8 cellular contexts compared by ENCODE assay signal in the genomic region with DNA sequence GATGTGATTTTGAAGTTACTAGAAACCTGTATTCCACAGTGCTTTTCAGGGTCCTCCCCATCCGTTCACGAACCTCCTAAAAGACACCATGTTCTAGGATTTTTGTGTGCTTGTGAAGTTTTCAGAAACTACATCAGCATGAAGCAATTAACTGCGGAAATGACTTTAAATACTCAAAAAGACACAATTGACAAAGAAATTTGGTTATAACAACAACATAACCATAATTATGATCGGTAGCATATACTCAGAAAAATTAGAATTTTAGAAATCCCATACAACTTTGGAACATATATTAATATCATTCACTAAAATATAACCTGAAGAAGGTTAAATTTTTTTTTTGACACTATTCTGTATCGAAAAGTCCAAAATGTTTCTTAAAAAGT. TPM values are rescaled to one million over a fixed set of nuclear protein-coding genes. Genes with fewer than 3 reads are reported as not detected.
DNase-seq lines count a peak whose midpoint lies in the region; ATAC-seq and TF ChIP-seq lines count a peak whose summit lies in the region.

No MANE protein-coding gene starts in this region.

- RAD21 ChIA-PET in HCT116 (lab: Charles Lee; ENCODE audit: low non-redundant PET in 1 of 2, low total read pairs in 2 of 2, uncharacterized antibody in 2 of 2, unreplicated experiment in 2 of 2): no interaction called here

- H3K79me2 ChIP-seq in HCT116 (ENCODE audit: insufficient read depth, low read length) (no peaks in the 10 kb centered on the region), hepatocyte (no peaks in the 10 kb centered on the region), smooth muscle cell (ENCODE audit: low read depth) (no peaks in the 10 kb centered on the region)

- TF ChIP-seq CTCF in HCT116 (IDR thresholded peaks at IDR 0.05 in 2 of 3, conservative IDR thresholded peaks at IDR 0.05 in 1 of 3; ENCODE audit: borderline replicate concordance in 1 of 3, insufficient read depth in 1 of 3, low read depth in 2 of 3, low read length in 2 of 3) (no peak), hepatocyte (IDR thresholded peaks at IDR 0.05; ENCODE audit: poor library complexity) (no peak), smooth muscle cell (IDR thresholded peaks at IDR 0.05; ENCODE audit: borderline replicate concordance, insufficient read depth, poor library complexity, severe bottlenecking) (no peak)
- no peak for TF ChIP-seq CTCF in activated CD8-positive, alpha-beta T cell treated with anti-CD3 and anti-CD28 coated beads for 36 hours (IDR thresholded peaks at IDR 0.05)

- TF ChIP-seq RAD21 in HCT116 (IDR thresholded peaks at IDR 0.05; ENCODE audit: low read depth): no peak

- H3K36me3 ChIP-seq in HCT116 (ENCODE audit: control insufficient read depth in 1 of 2, insufficient read depth in 2 of 2, low read length in 2 of 2) (no peaks in the 10 kb centered on the region), hepatocyte (replicated peaks; ENCODE audit: insufficient read depth, low read depth) (no peaks in the 10 kb centered on the region), smooth muscle cell (ENCODE audit: low read depth) (no peaks in the 10 kb centered on the region)

- no peaks in the 10 kb centered on the region for H3K9me3 Mint-ChIP-seq in activated CD8-positive, alpha-beta T cell treated with anti-CD3 and anti-CD28 coated beads for 36 hours

- peaks cover 7 to 18% of the 10 kb centered on the region in 2 experiments for H3K4me1 ChIP-seq in HCT116 (ENCODE audit: control insufficient read depth in 1 of 2, insufficient read depth in 2 of 2, low read length in 2 of 2)
- peaks cover 9% of the 10 kb centered on the region for H3K4me1 ChIP-seq in hepatocyte (ENCODE audit: insufficient read depth)
- H3K4me1 ChIP-seq in smooth muscle cell (ENCODE audit: low read depth): peaks cover 7% of the 10 kb centered on the region

- peaks cover 17% of the 10 kb centered on the region for H3K4me1 Mint-ChIP-seq in activated CD8-positive, alpha-beta T cell treated with anti-CD3 and anti-CD28 coated beads for 36 hours (ENCODE audit: low read depth)

- no peak for TF ChIP-seq POLR2A in HCT116 (IDR thresholded peaks at IDR 0.05; ENCODE audit: borderline replicate concordance, extremely low read depth, insufficient read depth, insufficient read length)

- no peaks in the 10 kb centered on the region for H3K9me2 ChIP-seq in HCT116 (ENCODE audit: insufficient read depth)
- H3K9me2 ChIP-seq in hepatocyte (replicated peaks; ENCODE audit: insufficient read depth): no peaks in the 10 kb centered on the region

- H3K9ac ChIP-seq in HCT116 (ENCODE audit: low read length) (peak overlapping the region; percentile 72), smooth muscle cell (ENCODE audit: low read depth) (peak overlapping the region; percentile 87)

- no TSS peak for BruUV-seq in HCT116 (replicated peaks; lab: Mats Ljungman, UMichigan)

- peak overlapping the region; percentile 61 for H3K4me2 ChIP-seq in HCT116 (ENCODE audit: low read length)
- peak overlapping the region; percentile 73 for H3K4me2 ChIP-seq in hepatocyte
- peak overlapping the region; percentile 98 for H3K4me2 ChIP-seq in smooth muscle cell

- CTCF ChIA-PET in HCT116 (lab: Charles Lee): no interaction called here
- CTCF ChIA-PET in activated CD8-positive, alpha-beta T cell treated with anti-CD3 and anti-CD28 coated beads for 36 hours (lab: Charles Lee): interaction anchor here (1.5 kb wide), 1 partner anchor 43 kb away, joined by 3 read pairs; no protein-coding TSS in a partner anchor

- H3K4me3 Mint-ChIP-seq in activated CD8-positive, alpha-beta T cell treated with anti-CD3 and anti-CD28 coated beads for 36 hours: peak overlapping the region; percentile 91

- H3K27ac ChIP-seq in HCT116 (ENCODE audit: low read depth, low read length) (peak overlapping the region; percentile 83), hepatocyte (peak overlapping the region; percentile 91), smooth muscle cell (ENCODE audit: low read depth) (peak overlapping the region; percentile 62)

- H3K4me3 ChIP-seq in HCT116 (replicated peaks in 1 of 2; ENCODE audit: low read depth in 1 of 2, low read length in 2 of 2) (peak overlapping the region; percentile 57 to 62), hepatocyte (peak overlapping the region; percentile 24), smooth muscle cell (peak overlapping the region; percentile 90)

- H3F3A ChIP-seq in smooth muscle cell (ENCODE audit: low read depth): no peaks in the 10 kb centered on the region

- H3K27me3 ChIP-seq in HCT116 (ENCODE audit: insufficient read depth, low read length): no peaks in the 10 kb centered on the region
- H3K27me3 ChIP-seq in hepatocyte: no peaks in the 10 kb centered on the region
- no peaks in the 10 kb centered on the region for H3K27me3 ChIP-seq in smooth muscle cell (ENCODE audit: low read depth)

- 81% methylated on average over 5 of the region's 5 CpGs for WGBS in hepatocyte (ENCODE audit: low lambda C conversion rate, missing lambda C conversion rate)
- WGBS in smooth muscle cell (ENCODE audit: low lambda C conversion rate): 75% methylated on average over 5 of the region's 5 CpGs

- H4K20me1 ChIP-seq in HCT116 (ENCODE audit: insufficient read depth) (no peaks in the 10 kb centered on the region), hepatocyte (ENCODE audit: insufficient read depth, poor library complexity, severe bottlenecking) (no peaks in the 10 kb centered on the region), smooth muscle cell (ENCODE audit: low read depth) (no peaks in the 10 kb centered on the region)

- intact Hi-C loops in HCT116 (cut with micrococcal nuclease): loop anchor here (2.0 kb wide), 1 partner anchor 44 kb away; a partner anchor contains a TSS
- intact Hi-C loops in activated CD8-positive, alpha-beta T cell treated with anti-CD3 and anti-CD28 coated beads for 36 hours (cut with micrococcal nuclease): no loop called here

- ATAC-seq in HCT116 (no peak), GM18868 (IDR thresholded peaks at IDR 0.05; ENCODE audit: unreplicated experiment) (no peak)
- ATAC-seq in activated CD8-positive, alpha-beta T cell treated with anti-CD3 and anti-CD28 coated beads for 36 hours: no peak

- H2AFZ ChIP-seq in HCT116 (ENCODE audit: low read depth, low read length, poor library complexity, severe bottlenecking): no peak overlapping the region
- peak overlapping the region; percentile 67 for H2AFZ ChIP-seq in hepatocyte
- peak overlapping the region; percentile 98 for H2AFZ ChIP-seq in smooth muscle cell (ENCODE audit: low read depth)

- no peaks in the 10 kb centered on the region for H3K9me3 ChIP-seq in HCT116 (ENCODE audit: control insufficient read depth in 1 of 2, insufficient read depth in 1 of 2, low read depth in 1 of 2, low read length in 2 of 2)
- no peaks in the 10 kb centered on the region for H3K9me3 ChIP-seq in hepatocyte (ENCODE audit: low read depth)
- no peaks in the 10 kb centered on the region for H3K9me3 ChIP-seq in smooth muscle cell (replicated peaks; ENCODE audit: low read depth)

- no peaks in the 10 kb centered on the region for H3K27me3 Mint-ChIP-seq in activated CD8-positive, alpha-beta T cell treated with anti-CD3 and anti-CD28 coated beads for 36 hours

- H3K36me3 Mint-ChIP-seq in activated CD8-positive, alpha-beta T cell treated with anti-CD3 and anti-CD28 coated beads for 36 hours (ENCODE audit: low read depth): peaks cover 14% of the 10 kb centered on the region

- POLR2A ChIA-PET in HCT116 (lab: Charles Lee): interaction anchor here (1.0 kb wide), 1 partner anchor 44 kb away, joined by 3 read pairs; a partner anchor contains a TSS
- POLR2A ChIA-PET in activated CD8-positive, alpha-beta T cell treated with anti-CD3 and anti-CD28 coated beads for 36 hours (lab: Charles Lee): no interaction called here

- DNase-seq in HCT116 (ENCODE audit: low read depth, low spot score) (no peak), hepatocyte (ENCODE audit: low spot score) (no peak), smooth muscle cell (lab: John Stamatoyannopoulos, UW; ENCODE audit: unreplicated experiment) (no peak), NOMO-1 treated with DMSO at 0.1 percent for 48 hours (lab: John Stamatoyannopoulos, UW; ENCODE audit: unreplicated experiment) (no peak), NK-92 (lab: John Stamatoyannopoulos, UW; ENCODE audit: unreplicated experiment) (no peak), iPS-NIHi7 (ENCODE audit: extremely low spot score) (no peak)
- no peak for DNase-seq in activated CD8-positive, alpha-beta T cell treated with anti-CD3 and anti-CD28 coated beads for 36 hours

- peak overlapping the region; percentile 100 for H3K27ac Mint-ChIP-seq in activated CD8-positive, alpha-beta T cell treated with anti-CD3 and anti-CD28 coated beads for 36 hours

TF ChIP-seq in HCT116, 20 proteins besides CTCF, POLR2A, EP300 and RAD21:
- TF ChIP-seq, protein P1, sequence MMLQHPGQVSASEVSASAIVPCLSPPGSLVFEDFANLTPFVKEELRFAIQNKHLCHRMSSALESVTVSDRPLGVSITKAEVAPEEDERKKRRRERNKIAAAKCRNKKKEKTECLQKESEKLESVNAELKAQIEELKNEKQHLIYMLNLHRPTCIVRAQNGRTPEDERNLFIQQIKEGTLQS (IDR thresholded peaks at IDR 0.05): no peak
- TF ChIP-seq SRF (IDR thresholded peaks at IDR 0.05; ENCODE audit: low read depth): no peak
- TF ChIP-seq ZFX (IDR thresholded peaks at IDR 0.05): no peak
- TF ChIP-seq FOSL1 (IDR thresholded peaks at IDR 0.05; ENCODE audit: low read depth): no peak
- TF ChIP-seq, protein P2, sequence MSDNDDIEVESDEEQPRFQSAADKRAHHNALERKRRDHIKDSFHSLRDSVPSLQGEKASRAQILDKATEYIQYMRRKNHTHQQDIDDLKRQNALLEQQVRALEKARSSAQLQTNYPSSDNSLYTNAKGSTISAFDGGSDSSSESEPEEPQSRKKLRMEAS (IDR thresholded peaks at IDR 0.05): no peak
- no peak for TF ChIP-seq ZNF274 (IDR thresholded peaks at IDR 0.05; ENCODE audit: low read depth, low read length)
- no peak for TF ChIP-seq SIN3A (IDR thresholded peaks at IDR 0.05; ENCODE audit: low read depth)
- TF ChIP-seq JUND (IDR thresholded peaks at IDR 0.05): no peak
- TF ChIP-seq YY1 (IDR thresholded peaks at IDR 0.05; ENCODE audit: extremely low read depth, insufficient replicate concordance, low read depth, low read length): no peak
- TF ChIP-seq CEBPB (IDR thresholded peaks at IDR 0.05; ENCODE audit: low read depth): no peak
- TF ChIP-seq TCF7L2 (IDR thresholded peaks at IDR 0.05; ENCODE audit: borderline replicate concordance, extremely low read depth, insufficient read depth, insufficient read length): no peak
- TF ChIP-seq SP1 (IDR thresholded peaks at IDR 0.05; ENCODE audit: low read depth): no peak

RNA-seq across cellular contexts. Expression of a gene that starts 43.8 kb away (rescaled TPM):
- total RNA-seq in HCT116 (2021; ENCODE audit: unreplicated experiment) (27.1 TPM), hepatocyte (42.5 and 47.8 TPM in 2 replicates), smooth muscle cell (4.5 and 5.6 TPM in 2 replicates)
- polyA plus RNA-seq in HCT116 (2012): 13.9 and 14.2 TPM in 2 replicates
- total RNA-seq in activated CD8-positive, alpha-beta T cell treated with anti-CD3 and anti-CD28 coated beads for 36 hours: 1 to 10 TPM in 1 of 2 experiments, under 1 TPM in 1; 0.29 to 1.1 TPM
- polyA plus RNA-seq in hepatocyte (24.4 and 26.2 TPM in 2 replicates), smooth muscle cell (6.2 and 7.0 TPM in 2 replicates)

Comparison
In these comparisons a context has a peak if more than half of its experiments do, and no peak if none do; other contexts are left out.
1. H3K4me3 ChIP-seq: peak in every context shown above with its lines; median percentile 90 in smooth muscle cell; 60 in HCT116; 24 in hepatocyte.